In genomic region chr10:46293832-46294640, GRCh38 we compare ENCODE assay signal across 15 cellular contexts. TPM values are rescaled to one million over a fixed set of nuclear protein-coding genes. Genes with fewer than 3 reads are reported as not detected.
DNase-seq lines count a peak whose midpoint lies in the region; ATAC-seq lines count a peak whose summit lies in the region.
"Had no signal": no experiment of that assay in that cellular context is flagged by ENCODE, and none has a peak within 500 bp of the region (broad histone marks: within the 10 kb centered on the region; RNA-seq: fewer than 3 reads in every experiment).

No MANE protein-coding gene starts in this region.

- no peaks in the 10 kb centered on the region for H3K9me3 Mint-ChIP-seq in activated CD8-positive, alpha-beta memory T cell treated with anti-CD3 and anti-CD28 coated beads, Interleukin-2, amount 10 ng/mL, durations not matched to agents 7 days and 5 days (ENCODE audit: low read depth)

- H3K9me3 ChIP-seq in KOPT-K1 (ENCODE audit: insufficient read depth, low read length, poor library complexity, severe bottlenecking) = no peaks in the 10 kb centered on the region
- H3K9me3 ChIP-seq: SJSA1, tibial artery had no signal

- no peaks in the 10 kb centered on the region for H3K36me3 ChIP-seq in KOPT-K1 (ENCODE audit: insufficient read depth, low read length)
- H3K36me3 ChIP-seq: SJSA1, tibial artery had no signal

- H3K4me1 Mint-ChIP-seq in activated CD8-positive, alpha-beta memory T cell treated with anti-CD3 and anti-CD28 coated beads, Interleukin-2, amount 10 ng/mL, durations not matched to agents 7 days and 5 days = peaks cover 10% of the 10 kb centered on the region

- no peak for ATAC-seq in activated CD8-positive, alpha-beta memory T cell treated with anti-CD3 and anti-CD28 coated beads, Interleukin-2, amount 10 ng/mL, durations not matched to agents 7 days and 5 days
- peak; percentile 37 for ATAC-seq in esophagus mucosa
- ATAC-seq in sciatic nerve = no peak
- ATAC-seq in HG03135 (IDR thresholded peaks at IDR 0.05; ENCODE audit: unreplicated experiment) = no peak

- H3K36me3 Mint-ChIP-seq in activated CD8-positive, alpha-beta memory T cell treated with anti-CD3 and anti-CD28 coated beads, Interleukin-2, amount 10 ng/mL, durations not matched to agents 7 days and 5 days = no peaks in the 10 kb centered on the region

- DNase-seq in activated CD8-positive, alpha-beta memory T cell treated with anti-CD3 and anti-CD28 coated beads, Interleukin-2, amount 50 U/mL, for 48 hours = peak; percentile 34
- DNase-seq in activated CD8-positive, alpha-beta memory T cell treated with anti-CD3 and anti-CD28 coated beads, Interleukin-2, amount 10 ng/mL, durations not matched to agents 7 days and 5 days = no peak
- DNase-seq in sciatic nerve (ENCODE audit: low spot score) = peak; percentile 34
- DNase-seq in superior temporal gyrus (ENCODE audit: extremely low spot score) = no peak
- no peak for DNase-seq in stimulated activated CD4-positive, alpha-beta T cell treated with anti-CD3 and anti-CD28 coated beads, Interleukin-15, amount 100 ng/mL, for 24 hours
- DNase-seq: activated CD4-positive, alpha-beta T cell treated with anti-CD3 and anti-CD28 coated beads for 1 hour; activated gamma-delta T cell treated with Interleukin-2 at 50 U/mL for 16 hours; MV-4-11; NCI-H345 had no signal

- H3K4me3 Mint-ChIP-seq in activated CD8-positive, alpha-beta memory T cell treated with anti-CD3 and anti-CD28 coated beads, Interleukin-2, amount 10 ng/mL, durations not matched to agents 7 days and 5 days = no peak overlapping the region

- peaks cover 5% of the 10 kb centered on the region for H3K27me3 Mint-ChIP-seq in activated CD8-positive, alpha-beta memory T cell treated with anti-CD3 and anti-CD28 coated beads, Interleukin-2, amount 10 ng/mL, durations not matched to agents 7 days and 5 days

- intact Hi-C loops in sciatic nerve (cut with DNase I) = no loop called here

- CTCF ChIA-PET in activated CD8-positive, alpha-beta memory T cell treated with anti-CD3 and anti-CD28 coated beads, Interleukin-2, amount 10 ng/mL, durations not matched to agents 7 days and 5 days (lab: Charles Lee) = interaction anchor here (0.6 kb wide), 1 partner anchor 28 kb away, joined by 3 read pairs; no protein-coding TSS in a partner anchor

- peak overlapping the region; percentile 57 for H3K27ac ChIP-seq in KOPT-K1 (ENCODE audit: low read depth, low read length, poor library complexity, severe bottlenecking)
- H3K27ac ChIP-seq: SJSA1, tibial artery had no signal

- H3K27ac Mint-ChIP-seq in activated CD8-positive, alpha-beta memory T cell treated with anti-CD3 and anti-CD28 coated beads, Interleukin-2, amount 10 ng/mL, durations not matched to agents 7 days and 5 days = no peak overlapping the region

RNA-seq across cellular contexts. Expression of gene ANTXRL, which starts 7.2 kb away (rescaled TPM):
- not detected for total RNA-seq in activated CD8-positive, alpha-beta memory T cell treated with anti-CD3 and anti-CD28 coated beads, Interleukin-2, amount 10 ng/mL, durations not matched to agents 7 days and 5 days
- total RNA-seq in esophagus mucosa (not detected), sciatic nerve (not detected)
- total RNA-seq: myocyte, SJSA1 had no signal

Comparison
In these comparisons a context has a peak if more than half of its experiments do, and no peak if none do; other contexts are left out.
1. DNase-seq: peak in activated CD8-positive, alpha-beta memory T cell treated with anti-CD3 and anti-CD28 coated beads, Interleukin-2, amount 50 U/mL, for 48 hours (single experiment) and sciatic nerve (single experiment); none in activated CD8-positive, alpha-beta memory T cell treated with anti-CD3 and anti-CD28 coated beads, Interleukin-2, amount 10 ng/mL, durations not matched to agents 7 days and 5 days (single experiment), superior temporal gyrus (single experiment) and stimulated activated CD4-positive, alpha-beta T cell treated with anti-CD3 and anti-CD28 coated beads, Interleukin-15, amount 100 ng/mL, for 24 hours (single experiment).